39 cellular contexts compared by ENCODE assay signal in the genomic region with DNA sequence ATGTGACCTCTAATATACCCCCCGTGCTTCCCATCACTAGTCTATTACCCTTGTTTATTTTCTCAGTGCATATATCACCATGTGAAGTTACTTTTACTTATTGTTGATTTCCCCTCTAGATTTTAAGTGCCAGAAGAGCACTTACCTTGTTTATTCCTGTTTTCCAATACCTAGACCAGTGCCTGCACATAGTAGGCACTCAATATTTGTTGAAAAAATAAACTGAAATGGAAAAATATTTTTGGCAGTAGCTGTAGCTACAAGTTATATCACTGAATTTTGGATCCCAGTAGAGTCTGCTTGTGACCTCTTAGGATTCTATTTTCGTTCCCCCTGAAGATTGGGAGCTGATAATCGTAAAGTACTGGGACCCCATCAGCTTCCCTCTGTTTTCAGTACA. TPM values are rescaled to one million over a fixed set of nuclear protein-coding genes. Genes with fewer than 3 reads are reported as not detected.
"Had no signal": no experiment of that assay in that cellular context is flagged by ENCODE, and none has a peak within 500 bp of the region (broad histone marks: within the 10 kb centered on the region; RNA-seq: fewer than 3 reads in every experiment).

No MANE protein-coding gene starts in this region.

- H3K9me3 ChIP-seq: MG63 had no signal

- DNase-seq: Karpas-422, Kasumi-1, MG63, MM.1S, MV-4-11, NCI-H1048, NCI-H1092, NCI-H1092 treated with DMSO at 0.1 percent for 48 hours, NCI-H1105, NCI-H1105 treated with DMSO at 0.1 percent for 48 hours, NCI-H1417, NCI-H1417 treated with DMSO at 0.1 percent for 48 hours, NCI-H1436, NCI-H1436 treated with DMSO at 0.1 percent for 48 hours, NCI-H146, NCI-H1694, NCI-H1694 treated with DMSO at 0.1 percent for 48 hours, NCI-H187, NCI-H187 treated with DMSO at 0.1 percent for 48 hours, NCI-H1930, NCI-H2029, NCI-H2029 treated with DMSO at 0.1 percent for 48 hours, NCI-H2081, NCI-H2081 treated with DMSO at 0.1 percent for 48 hours, NCI-H2107, NCI-H2171, NCI-H2171 treated with DMSO at 0.1 percent for 48 hours, NCI-H2227 treated with DMSO at 0.1 percent for 48 hours, NCI-H226, NCI-H345, NCI-H446, NCI-H446 treated with DMSO at 0.1 percent for 48 hours, NCI-H510A, NCI-H510A treated with DMSO at 0.1 percent for 48 hours, NCI-H524 had no signal

- H3K27me3 ChIP-seq: MG63 had no signal

- H3K4me3 ChIP-seq: MG63 had no signal

RNA-seq across cellular contexts. Expression of gene FOXE3, which starts 32.0 kb away (rescaled TPM):
- total RNA-seq: LHCN-M2, M059J, MCF 10A, NCI-H460 had no signal
